13 cellular contexts compared by ENCODE assay signal in genomic region chr12:95633671-95634465, GRCh38.
A peak's percentile ranks its signal among the peaks of the same experiment; 100 is the strongest.
DNase-seq lines count a peak whose midpoint lies in the region; ATAC-seq, FAIRE-seq and TF ChIP-seq lines count a peak whose summit lies in the region.
"Had no signal": no experiment of that assay in that cellular context is flagged by ENCODE, and none has a peak within 500 bp of the region (broad histone marks: within the 10 kb centered on the region; RNA-seq: fewer than 3 reads in every experiment).

No MANE protein-coding gene starts in this region.

- H3K4me1 ChIP-seq in adipocyte (ENCODE audit: control insufficient read depth, insufficient read depth, low read length) (peaks cover 27% of the 10 kb centered on the region), pancreas (peaks cover 5 to 19% (median 15%) of the 10 kb centered on the region in 3 donors)

- H3K27me3 ChIP-seq in adipocyte (replicated peaks; ENCODE audit: control insufficient read depth, insufficient read depth, low read length) (no peaks in the 10 kb centered on the region), pancreas (no peaks in the 10 kb centered on the region)
- H3K27me3 ChIP-seq: ovary had no signal

- DNase-seq in EH (ENCODE audit: low read depth) (peak; percentile 74), adipocyte (ENCODE audit: low read depth) (no peak), globus pallidus (ENCODE audit: low spot score) (peak; percentile 11), pancreas (no peak), DMS153 treated with DMSO at 0.1 percent for 48 hours (lab: John Stamatoyannopoulos, UW; ENCODE audit: unreplicated experiment) (no peak), nucleus accumbens (lab: John Stamatoyannopoulos, UW) (no peak)
- DNase-seq in activated effector memory CD4-positive, alpha-beta T cell treated with anti-CD3 and anti-CD28 coated beads, Interleukin-2, amount 50 U/mL, for 16 hours, result no peak
- no peak for DNase-seq in activated naive CD4-positive, alpha-beta T cell (lab: John Stamatoyannopoulos, UW)
- DNase-seq: activated CD4-positive, alpha-beta T cell treated with anti-CD3 and anti-CD28 coated beads for 1 hour; CD4-positive, alpha-beta T cell; NCI-H1436 treated with DMSO at 0.1 percent for 48 hours; OCI-M1; ovary had no signal

- H3K9me3 ChIP-seq in adipocyte (ENCODE audit: control insufficient read depth, low read length) (no peaks in the 10 kb centered on the region), pancreas (no peaks in the 10 kb centered on the region)
- H3K9me3 ChIP-seq: ovary had no signal

- ATAC-seq in pancreas, result peak; percentile 37 to 60 (median 50)

- intact Hi-C loops in pancreas (cut with DNase I), result no loop called here

- H3K9ac ChIP-seq in adipocyte (ENCODE audit: low read length), result no peak overlapping the region

- no peaks in the 10 kb centered on the region for H3K36me3 ChIP-seq in adipocyte (ENCODE audit: control insufficient read depth, insufficient read depth, low read length, severe bottlenecking)
- no peaks in the 10 kb centered on the region for H3K36me3 ChIP-seq in pancreas
- H3K36me3 ChIP-seq: ovary had no signal

- H3K4me3 ChIP-seq in adipocyte (ENCODE audit: low read length) (peak overlapping the region; percentile 3), pancreas (no peak overlapping the region)
- H3K4me3 ChIP-seq: ovary had no signal

- FAIRE-seq in pancreas (lab: Jason Lieb, UNC), result no peak

- whole genome bisulfite sequencing in pancreas, 2 donors, result 21 to 34% methylated on average over 5 of the region's 5 CpGs

- no peak for TF ChIP-seq CTCF in pancreas (IDR thresholded peaks at IDR 0.05)

- H3K27ac ChIP-seq in pancreas, result peak overlapping the region in 3 of 4 donors; percentile 22 to 81 (median 76)
- H3K27ac ChIP-seq: ovary had no signal

Comparison
In these comparisons a context has a peak if more than half of its experiments do, and no peak if none do; other contexts are left out.
1. DNase-seq: peak in EH (single experiment) and globus pallidus (single experiment); none in adipocyte (single experiment), pancreas (0 of 6), DMS153 treated with DMSO at 0.1 percent for 48 hours (single experiment), nucleus accumbens (0 of 56), activated effector memory CD4-positive, alpha-beta T cell treated with anti-CD3 and anti-CD28 coated beads, Interleukin-2, amount 50 U/mL, for 16 hours (single experiment) and activated naive CD4-positive, alpha-beta T cell (0 of 4).